In genomic region chr18:28045176-28045810, GRCh38 we compare ENCODE assay signal across 10 cellular contexts.
A peak's percentile ranks its signal among the peaks of the same experiment; 100 is the strongest.
DNase-seq lines count a peak whose midpoint lies in the region; ATAC-seq, FAIRE-seq and TF ChIP-seq lines count a peak whose summit lies in the region.
"Had no signal": no experiment of that assay in that cellular context is flagged by ENCODE, and none has a peak within 500 bp of the region (broad histone marks: within the 10 kb centered on the region; RNA-seq: fewer than 3 reads in every experiment).

No MANE protein-coding gene starts in this region.

- H3K27ac ChIP-seq in upper lobe of left lung = no peak overlapping the region
- H3K27ac ChIP-seq: SK-N-MC had no signal

- peak; percentile 54 for DNase-seq in HFF-Myc (ENCODE audit: extremely low read depth, low read depth)
- DNase-seq in NCI-H69 (lab: John Stamatoyannopoulos, UW) = peak; percentile 67
- peak; percentile 20 for DNase-seq in fibroblast of gingiva (ENCODE audit: low read depth)
- peak; percentile 52 for DNase-seq in pons (ENCODE audit: low spot score)
- no peak for DNase-seq in putamen (ENCODE audit: low spot score)
- no peak for DNase-seq in GM12892 (ENCODE audit: insufficient read length)
- no peak for DNase-seq in upper lobe of left lung
- DNase-seq in HEK293T (ENCODE audit: extremely low spot score) = no peak
- DNase-seq: Karpas-422 had no signal

- H3K4me3 ChIP-seq in HFF-Myc (replicated peaks; ENCODE audit: low read depth, low read length) (no peak overlapping the region), upper lobe of left lung (no peak overlapping the region)
- H3K4me3 ChIP-seq: SK-N-MC had no signal

- no peak for ATAC-seq in upper lobe of left lung (ENCODE audit: low FRiP score in 2 of 2)

- POLR2A ChIA-PET in HEK293T (lab: Yijun Ruan, JAX) = interaction anchor here (0.7 kb wide), 1 partner anchor 131 kb away, joined by 3 read pairs; the partner anchor contains the start of gene CDH2

- H3K9me3 ChIP-seq in upper lobe of left lung = no peaks in the 10 kb centered on the region

- TF ChIP-seq CTCF in HFF-Myc (IDR thresholded peaks at IDR 0.05; ENCODE audit: low read depth, low read length, missing control alignments) (no peak), upper lobe of left lung (IDR thresholded peaks at IDR 0.05) (no peak)

- no peaks in the 10 kb centered on the region for H3K36me3 ChIP-seq in upper lobe of left lung

- H3K27me3 ChIP-seq in upper lobe of left lung = no peaks in the 10 kb centered on the region

- no peak for TF ChIP-seq EP300 in upper lobe of left lung (IDR thresholded peaks at IDR 0.05)

- TF ChIP-seq POLR2A in GM12892 (IDR thresholded peaks at IDR 0.05; ENCODE audit: low read depth, low read length) (no peak), upper lobe of left lung (IDR thresholded peaks at IDR 0.05) (no peak)

- no peak for FAIRE-seq in GM12892 (lab: Jason Lieb, UNC)

- H3K4me1 ChIP-seq in upper lobe of left lung = no peaks in the 10 kb centered on the region

- CTCF ChIA-PET in HEK293T (lab: Yijun Ruan, JAX) = no interaction called here

- WGBS in upper lobe of left lung, 2 donors = 28 to 30% methylated on average over 3 of the region's 3 CpGs

TF ChIP-seq in HEK293T, 16 proteins besides CTCF, POLR2A, EP300 and RAD21:
- TF ChIP-seq TARDBP (IDR thresholded peaks at IDR 0.05) (no peak), ELF4 (IDR thresholded peaks at IDR 0.05) (no peak), FOXA1 (IDR thresholded peaks at IDR 0.05) (no peak), PKNOX1 (IDR thresholded peaks at IDR 0.05) (no peak), CTBP1 (IDR thresholded peaks at IDR 0.05; ENCODE audit: borderline replicate concordance) (no peak), FOXK2 (IDR thresholded peaks at IDR 0.05) (no peak), SUZ12 (IDR thresholded peaks at IDR 0.05) (no peak), L3MBTL2 (conservative IDR thresholded peaks at IDR 0.05) (no peak), NFRKB (IDR thresholded peaks at IDR 0.05) (no peak), BHLHE40 (IDR thresholded peaks at IDR 0.05; ENCODE audit: borderline replicate concordance) (no peak), HDGF (IDR thresholded peaks at IDR 0.05; ENCODE audit: borderline replicate concordance) (no peak)

Comparison
In these comparisons a context has a peak if more than half of its experiments do, and no peak if none do; other contexts are left out.
1. DNase-seq: peak in HFF-Myc (single experiment), NCI-H69 (single experiment), fibroblast of gingiva (single experiment) and pons (single experiment); none in putamen (single experiment), GM12892 (single experiment), upper lobe of left lung (0 of 2) and HEK293T (single experiment).